In genomic region chrX:65667157-65667502, GRCh38 we compare ENCODE assay signal across 8 cellular contexts. TPM values are rescaled to one million over a fixed set of nuclear protein-coding genes. Genes with fewer than 3 reads are reported as not detected.
DNase-seq lines count a peak whose midpoint lies in the region; ATAC-seq and TF ChIP-seq lines count a peak whose summit lies in the region.

No MANE protein-coding gene starts in this region.

- no peaks in the 10 kb centered on the region for H3K36me3 ChIP-seq in psoas muscle (ENCODE audit: insufficient read depth in 1 of 2, low read depth in 1 of 2)

- no peaks in the 10 kb centered on the region for H3K27me3 Mint-ChIP-seq in central memory CD8-positive, alpha-beta T cell

- no peaks in the 10 kb centered on the region for H3K27me3 ChIP-seq in psoas muscle (ENCODE audit: insufficient read depth in 3 of 3, low read length in 2 of 3)

- H3K36me3 Mint-ChIP-seq in central memory CD8-positive, alpha-beta T cell (ENCODE audit: insufficient read depth): peaks cover 16% of the 10 kb centered on the region

- H3K4me1 Mint-ChIP-seq in central memory CD8-positive, alpha-beta T cell: peaks cover 32% of the 10 kb centered on the region

- no peak for TF ChIP-seq CTCF in psoas muscle (IDR thresholded peaks at IDR 0.05)

- H3K4me1 ChIP-seq in psoas muscle: peaks cover 12% of the 10 kb centered on the region

- H3K4me3 ChIP-seq in psoas muscle: peak overlapping the region; percentile 84

- peak overlapping the region; percentile 85 for H3K27ac Mint-ChIP-seq in central memory CD8-positive, alpha-beta T cell (ENCODE audit: low read depth)

- intact Hi-C loops in psoas muscle (cut with DNase I): loop anchor here in 1 of 2 donors (5.0 kb wide), 2 partner anchors 35 to 65 kb away; no protein-coding TSS in a partner anchor

- no peaks in the 10 kb centered on the region for H3K9me3 Mint-ChIP-seq in central memory CD8-positive, alpha-beta T cell

- H3K4me3 Mint-ChIP-seq in central memory CD8-positive, alpha-beta T cell: peak overlapping the region; percentile 97

- TF ChIP-seq POLR2A in GM18505 (IDR thresholded peaks at IDR 0.05; ENCODE audit: borderline replicate concordance, extremely low read depth, insufficient read depth, insufficient read length): no peak

- no peak for DNase-seq in central memory CD8-positive, alpha-beta T cell (ENCODE audit: low spot score in 2 of 2)
- no peak for DNase-seq in psoas muscle
- no peak for DNase-seq in D341Med (ENCODE audit: low spot score)
- no peak for DNase-seq in NK-92 treated with Interleukin-12 subunit alpha and Interleukin-12 subunit beta, amount 100 ng/mL, for 24 hours (lab: John Stamatoyannopoulos, UW)

- 5 to 35% (median 30%) methylated on average over 1 to 6 of the region's 6 CpGs for WGBS in psoas muscle, 3 donors

- peak overlapping the region; percentile 91 for H3K27ac ChIP-seq in psoas muscle

- ATAC-seq in GM18505 (IDR thresholded peaks at IDR 0.05; ENCODE audit: unreplicated experiment) (peak; percentile 31), HG03175 (IDR thresholded peaks at IDR 0.05; ENCODE audit: unreplicated experiment) (peak; percentile 23), psoas muscle (peak in 1 of 4 donors; percentile 9), HG03460 (IDR thresholded peaks at IDR 0.05; ENCODE audit: unreplicated experiment) (no peak), HG02798 (IDR thresholded peaks at IDR 0.05; ENCODE audit: poor library complexity, unreplicated experiment) (no peak)
- ATAC-seq in central memory CD8-positive, alpha-beta T cell (replicated peaks; ENCODE audit: extremely low read depth, poor library complexity, severe bottlenecking): no peak

- peaks cover 4% of the 10 kb centered on the region for H3K9me3 ChIP-seq in psoas muscle

RNA-seq across cellular contexts. Expression of gene MSN, which starts 0.3 kb away (rescaled TPM):
- total RNA-seq in psoas muscle: 100 to 1,000 TPM in 1 of 4 donors, 10 to 100 TPM in 3; 66.0 to 101 (median 84.1) TPM
- polyA plus RNA-seq in psoas muscle: 100 to 1,000 TPM in 1 of 3 donors, 10 to 100 TPM in 2; 31.4 to 133 (median 36.1) TPM

Comparison
In these comparisons a context has a peak if more than half of its experiments do, and no peak if none do; other contexts are left out.
1. ATAC-seq: peak in GM18505 (single experiment) and HG03175 (single experiment); none in central memory CD8-positive, alpha-beta T cell (single experiment), HG03460 (single experiment) and HG02798 (single experiment).